ENCODE assay signal across 21 cellular contexts in genomic region chr17:72574675-72575510, GRCh38.
A peak's percentile ranks its signal among the peaks of the same experiment; 100 is the strongest.
DNase-seq lines count a peak whose midpoint lies in the region; ATAC-seq and TF ChIP-seq lines count a peak whose summit lies in the region.
"Had no signal": no experiment of that assay in that cellular context is flagged by ENCODE, and none has a peak within 500 bp of the region (broad histone marks: within the 10 kb centered on the region; RNA-seq: fewer than 3 reads in every experiment).

No MANE protein-coding gene starts in this region.

- H3K36me3 Mint-ChIP-seq in activated naive CD8-positive, alpha-beta T cell treated with anti-CD3 and anti-CD28 coated beads, Interleukin-2, amount 50 U/mL, for 24 hours (ENCODE audit: low read depth): no peaks in the 10 kb centered on the region
- H3K36me3 Mint-ChIP-seq in activated naive CD8-positive, alpha-beta T cell treated with anti-CD3 and anti-CD28 coated beads for 36 hours: no peaks in the 10 kb centered on the region
- H3K36me3 Mint-ChIP-seq in neural progenitor cell: no peaks in the 10 kb centered on the region

- ATAC-seq in activated naive CD8-positive, alpha-beta T cell treated with anti-CD3 and anti-CD28 coated beads, Interleukin-2, amount 50 U/mL, for 24 hours: peak; percentile 8
- no peak for ATAC-seq in HG03457 (IDR thresholded peaks at IDR 0.05; ENCODE audit: unreplicated experiment)
- no peak for ATAC-seq in GM21381 (IDR thresholded peaks at IDR 0.05; ENCODE audit: unreplicated experiment)
- ATAC-seq in HG02610 (IDR thresholded peaks at IDR 0.05; ENCODE audit: unreplicated experiment): no peak
- ATAC-seq: K562 had no signal

- no peak overlapping the region for H3K4me2 ChIP-seq in neural progenitor cell

- no peaks in the 10 kb centered on the region for H4K20me1 ChIP-seq in neural progenitor cell (ENCODE audit: low read depth)

- H3K4me1 Mint-ChIP-seq in activated naive CD8-positive, alpha-beta T cell treated with anti-CD3 and anti-CD28 coated beads, Interleukin-2, amount 50 U/mL, for 24 hours: no peaks in the 10 kb centered on the region
- H3K4me1 Mint-ChIP-seq in activated naive CD8-positive, alpha-beta T cell treated with anti-CD3 and anti-CD28 coated beads for 36 hours: no peaks in the 10 kb centered on the region
- peaks cover 35% of the 10 kb centered on the region for H3K4me1 Mint-ChIP-seq in neural progenitor cell
- H3K4me1 Mint-ChIP-seq: CD8-positive, alpha-beta memory T cell had no signal

- H3K36me3 ChIP-seq in neural progenitor cell: no peaks in the 10 kb centered on the region
- H3K36me3 ChIP-seq: MG63, Peyer's patch, SJCRH30 had no signal

- H3F3A ChIP-seq in neural progenitor cell (ENCODE audit: low read depth): peaks cover 20% of the 10 kb centered on the region

- H3K27ac ChIP-seq in cingulate gyrus (ENCODE audit: low read depth, low read length): peak overlapping the region; percentile 55
- no peak overlapping the region for H3K27ac ChIP-seq in neural progenitor cell
- H3K27ac ChIP-seq: C4-2B, Peyer's patch, SJCRH30 had no signal

- no peak overlapping the region for H3K9ac ChIP-seq in neural progenitor cell

- H3K4me3 ChIP-seq in neural progenitor cell: no peak overlapping the region
- H3K4me3 ChIP-seq: K562, MG63, Peyer's patch, SJCRH30 had no signal

- H3K27me3 Mint-ChIP-seq in activated naive CD8-positive, alpha-beta T cell treated with anti-CD3 and anti-CD28 coated beads, Interleukin-2, amount 50 U/mL, for 24 hours: peaks cover 16% of the 10 kb centered on the region
- peaks cover 39% of the 10 kb centered on the region for H3K27me3 Mint-ChIP-seq in activated naive CD8-positive, alpha-beta T cell treated with anti-CD3 and anti-CD28 coated beads for 36 hours
- peaks cover 6% of the 10 kb centered on the region for H3K27me3 Mint-ChIP-seq in neural progenitor cell (ENCODE audit: insufficient read depth, low read depth)

- H2AFZ ChIP-seq in neural progenitor cell (replicated peaks): no peak overlapping the region

- no peak for DNase-seq in activated naive CD8-positive, alpha-beta T cell treated with anti-CD3 and anti-CD28 coated beads, Interleukin-2, amount 50 U/mL, for 24 hours
- DNase-seq in activated naive CD8-positive, alpha-beta T cell treated with anti-CD3 and anti-CD28 coated beads for 36 hours: no peak
- DNase-seq in neural progenitor cell (ENCODE audit: low spot score) (no peak), NCI-H526 (lab: John Stamatoyannopoulos, UW) (no peak)
- DNase-seq: 8988T; AML-193; CD8-positive, alpha-beta memory T cell; MG63; NCI-H1417 treated with DMSO at 0.1 percent for 48 hours; NCI-H187; NCI-H2107; NCI-H748 treated with DMSO at 0.1 percent for 48 hours; NK-92 treated with Interleukin-12 subunit alpha and Interleukin-12 subunit beta, amount 100 ng/mL, for 24 hours; Peyer's patch; SJCRH30 had no signal

- TF ChIP-seq CTCF in neural progenitor cell (IDR thresholded peaks at IDR 0.05): no peak

- H3K9me3 Mint-ChIP-seq in activated naive CD8-positive, alpha-beta T cell treated with anti-CD3 and anti-CD28 coated beads, Interleukin-2, amount 50 U/mL, for 24 hours: no peaks in the 10 kb centered on the region
- H3K9me3 Mint-ChIP-seq in activated naive CD8-positive, alpha-beta T cell treated with anti-CD3 and anti-CD28 coated beads for 36 hours: no peaks in the 10 kb centered on the region
- H3K9me3 Mint-ChIP-seq in neural progenitor cell: no peaks in the 10 kb centered on the region
- H3K9me3 Mint-ChIP-seq: CD8-positive, alpha-beta memory T cell had no signal

- H3K27me3 ChIP-seq in neural progenitor cell: no peaks in the 10 kb centered on the region
- H3K27me3 ChIP-seq: MG63, Peyer's patch had no signal

- H3K4me1 ChIP-seq in neural progenitor cell: peaks cover 37% of the 10 kb centered on the region
- H3K4me1 ChIP-seq: Peyer's patch had no signal

- no peak overlapping the region for H3K4me3 Mint-ChIP-seq in activated naive CD8-positive, alpha-beta T cell treated with anti-CD3 and anti-CD28 coated beads, Interleukin-2, amount 50 U/mL, for 24 hours
- H3K4me3 Mint-ChIP-seq in activated naive CD8-positive, alpha-beta T cell treated with anti-CD3 and anti-CD28 coated beads for 36 hours: no peak overlapping the region
- no peak overlapping the region for H3K4me3 Mint-ChIP-seq in neural progenitor cell

- no peak overlapping the region for H3K27ac Mint-ChIP-seq in activated naive CD8-positive, alpha-beta T cell treated with anti-CD3 and anti-CD28 coated beads, Interleukin-2, amount 50 U/mL, for 24 hours
- no peak overlapping the region for H3K27ac Mint-ChIP-seq in activated naive CD8-positive, alpha-beta T cell treated with anti-CD3 and anti-CD28 coated beads for 36 hours
- peak overlapping the region; percentile 72 for H3K27ac Mint-ChIP-seq in neural progenitor cell
- H3K27ac Mint-ChIP-seq: CD8-positive, alpha-beta memory T cell had no signal

- no peaks in the 10 kb centered on the region for H3K79me2 ChIP-seq in neural progenitor cell (ENCODE audit: low read depth)

- no peaks in the 10 kb centered on the region for H3K9me3 ChIP-seq in neural progenitor cell (ENCODE audit: low read depth)
- H3K9me3 ChIP-seq: MG63, Peyer's patch, SJCRH30 had no signal
